Comparison of ENCODE assay signal across 1 cellular context in genomic region chr14:94395900-94396574, GRCh38.
A peak's percentile ranks its signal among the peaks of the same experiment; 100 is the strongest.
TF ChIP-seq lines count a peak whose summit lies in the region.

No MANE protein-coding gene starts in this region.

TF ChIP-seq in HepG2, 621 proteins besides CTCF, POLR2A, EP300 and RAD21 (continued from another document and continues in another):
- TF ChIP-seq ZBTB40 (IDR thresholded peaks at IDR 0.05) (no peak), ZBTB40 (CRISPR knock-in tag; IDR thresholded peaks at IDR 0.05) (no peak; the same call in 1 of the 2 replicates), NFKB2 (CRISPR knock-in tag; IDR thresholded peaks at IDR 0.05; ENCODE audit: borderline replicate concordance) (no peak), MLX (CRISPR knock-in tag; IDR thresholded peaks at IDR 0.05) (peak; percentile 79; the same call in 1 of the 2 replicates), TERF1 (CRISPR knock-in tag; IDR thresholded peaks at IDR 0.05) (no peak), ZNF710 (CRISPR knock-in tag; IDR thresholded peaks at IDR 0.05; ENCODE audit: borderline replicate concordance) (peak; percentile 90), KAT8 (CRISPR knock-in tag; IDR thresholded peaks at IDR 0.05) (peak; percentile 51; the same call in 1 of the 2 replicates), RCOR2 (CRISPR knock-in tag; IDR thresholded peaks at IDR 0.05) (peak; percentile 94), ZMYM2 (CRISPR knock-in tag; IDR thresholded peaks at IDR 0.05) (no peak), ZNF260 (CRISPR knock-in tag; IDR thresholded peaks at IDR 0.05; ENCODE audit: borderline replicate concordance, low read depth) (no peak), ZSCAN29 (CRISPR knock-in tag; conservative IDR thresholded peaks at IDR 0.05) (peak; percentile 92), CEBPB (IDR thresholded peaks at IDR 0.05; ENCODE audit: borderline replicate concordance, low read depth, low read length) (peak; percentile 98), ZNF205 (CRISPR knock-in tag; IDR thresholded peaks at IDR 0.05) (peak; percentile 92; the same call in 1 of the 2 replicates), FOXK2 (IDR thresholded peaks at IDR 0.05) (peak; percentile 53; the same call in 1 of the 2 replicates), CERS6 (CRISPR knock-in tag; IDR thresholded peaks at IDR 0.05) (no peak), ZNF207 (IDR thresholded peaks at IDR 0.05; ENCODE audit: borderline replicate concordance) (no peak), ZNF879 (CRISPR knock-in tag; IDR thresholded peaks at IDR 0.05) (no peak), LRRFIP1 (CRISPR knock-in tag; conservative IDR thresholded peaks at IDR 0.05) (no peak), PLSCR1 (CRISPR knock-in tag; IDR thresholded peaks at IDR 0.05; ENCODE audit: borderline replicate concordance) (no peak), ZNF652 (CRISPR knock-in tag; IDR thresholded peaks at IDR 0.05; ENCODE audit: borderline replicate concordance, low read depth) (peak; percentile 68; the same call in 1 of the 2 replicates), ZFP91 (CRISPR knock-in tag; IDR thresholded peaks at IDR 0.05; ENCODE audit: borderline replicate concordance) (peak; percentile 72), ATF7-NPFF (CRISPR knock-in tag; IDR thresholded peaks at IDR 0.05; ENCODE audit: low read depth) (no peak), ZNF770 (CRISPR knock-in tag; IDR thresholded peaks at IDR 0.05) (0 out of 2 replicates have a peak, but pooled peaks have one; percentile 14), TRIM22 (IDR thresholded peaks at IDR 0.05) (no peak), ZNF570 (CRISPR knock-in tag; IDR thresholded peaks at IDR 0.05; ENCODE audit: borderline replicate concordance) (no peak)
